Comparison of ENCODE assay signal across 27 cellular contexts in genomic region chr10:131433566-131433965, GRCh38.
"Had no signal": no experiment of that assay in that cellular context is flagged by ENCODE, and none has a peak within 500 bp of the region (broad histone marks: within the 10 kb centered on the region; RNA-seq: fewer than 3 reads in every experiment).

No MANE protein-coding gene starts in this region.

- H3K4me1 ChIP-seq: SJCRH30 had no signal

- H3K27me3 ChIP-seq: brain microvascular endothelial cell, MG63, SJCRH30 had no signal

- H3K27ac ChIP-seq: brain microvascular endothelial cell, SJCRH30, SK-N-MC had no signal

- H3K9me3 ChIP-seq: MG63, SJCRH30 had no signal

- ATAC-seq: activated naive CD4-positive, alpha-beta T cell treated with anti-CD3 and anti-CD28 coated beads, Interleukin-2, amount 50 U/mL, for 72 hours; activated T-cell treated with anti-CD3 and anti-CD28 coated beads, Interleukin-2, amount 50 U/mL, for 4 hours; Panc1 had no signal

- DNase-seq: activated CD4-positive, alpha-beta memory T cell treated with anti-CD3 and anti-CD28 coated beads for 36 hours; activated CD4-positive, alpha-beta T cell treated with anti-CD3 and anti-CD28 coated beads, Interleukin-2, amount 50 U/mL, for 1 hour; activated CD8-positive, alpha-beta memory T cell treated with anti-CD3 and anti-CD28 coated beads, Interleukin-2, amount 50 U/mL, for 4 hours; activated gamma-delta T cell treated with Interleukin-2 at 50 U/mL for 16 hours; activated naive CD4-positive, alpha-beta T cell treated with anti-CD3 and anti-CD28 coated beads for 36 hours; activated T-cell treated with anti-CD3 and anti-CD28 coated beads for 4 hours; activated T-cell treated with anti-CD3 and anti-CD28 coated beads, Interleukin-2, amount 50 U/mL, for 4 hours; amniotic stem cell; brain microvascular endothelial cell; central memory CD4-positive, alpha-beta T cell; Kasumi-1; KG1; MG63; NCI-H1048; NCI-H1105 treated with DMSO at 0.1 percent for 48 hours; NCI-H146; NCI-H187; NCI-H2029 treated with DMSO at 0.1 percent for 48 hours; NCI-H345; NCI-H524 treated with DMSO at 0.1 percent for 48 hours; NCI-H774; SHP77; SJCRH30; T1000 had no signal

- H3K36me3 ChIP-seq: brain microvascular endothelial cell, MG63, SJCRH30 had no signal

- H3K4me3 ChIP-seq: MG63, SJCRH30, SK-N-MC had no signal
